Comparison of ENCODE assay signal across 1 cellular context in the genomic region with DNA sequence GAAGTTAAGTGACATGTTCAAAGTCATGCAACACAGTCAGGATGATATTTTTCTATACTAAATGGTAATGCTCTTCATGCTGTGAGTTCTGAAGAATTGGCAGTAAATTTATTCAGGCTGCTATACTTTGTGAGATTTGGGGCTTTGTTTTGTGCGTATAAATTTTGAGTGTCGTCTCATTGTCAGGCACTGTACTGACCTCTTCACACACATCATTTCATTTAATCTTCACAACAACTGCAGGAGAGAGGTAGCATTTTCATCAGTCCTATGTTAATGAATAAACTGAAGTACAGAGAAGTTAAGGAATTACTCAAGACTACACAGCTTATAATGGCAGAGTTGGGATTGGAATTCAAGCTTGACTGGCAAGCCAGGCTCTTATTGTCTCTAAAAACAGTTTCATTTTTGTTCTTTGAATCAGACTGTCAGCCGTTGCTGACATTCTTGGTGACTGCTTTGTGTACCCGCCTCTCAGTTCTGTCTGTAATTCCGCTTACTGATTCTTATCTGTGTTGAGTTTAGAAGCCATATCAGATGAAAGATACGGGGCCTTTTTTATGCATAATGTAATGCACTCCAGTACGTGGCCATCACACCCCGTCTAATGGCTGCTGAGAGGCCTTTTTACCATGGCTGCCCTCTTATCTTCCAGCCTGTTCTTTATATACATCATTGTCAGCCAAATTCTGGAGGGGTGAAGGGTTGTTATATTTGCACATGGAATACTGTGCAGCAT.
TF ChIP-seq lines count a peak whose summit lies in the region.

No MANE protein-coding gene starts in this region.

TF ChIP-seq in HepG2, 621 proteins besides CTCF, POLR2A, EP300 and RAD21 (continued from another document):
- no peak for TF ChIP-seq AKNA (CRISPR knock-in tag; IDR thresholded peaks at IDR 0.05; ENCODE audit: borderline replicate concordance)
- no peak for TF ChIP-seq ZNF414 (CRISPR knock-in tag; IDR thresholded peaks at IDR 0.05)
- TF ChIP-seq ZBTB42 (CRISPR knock-in tag; IDR thresholded peaks at IDR 0.05), result no peak
